In the genomic region with DNA sequence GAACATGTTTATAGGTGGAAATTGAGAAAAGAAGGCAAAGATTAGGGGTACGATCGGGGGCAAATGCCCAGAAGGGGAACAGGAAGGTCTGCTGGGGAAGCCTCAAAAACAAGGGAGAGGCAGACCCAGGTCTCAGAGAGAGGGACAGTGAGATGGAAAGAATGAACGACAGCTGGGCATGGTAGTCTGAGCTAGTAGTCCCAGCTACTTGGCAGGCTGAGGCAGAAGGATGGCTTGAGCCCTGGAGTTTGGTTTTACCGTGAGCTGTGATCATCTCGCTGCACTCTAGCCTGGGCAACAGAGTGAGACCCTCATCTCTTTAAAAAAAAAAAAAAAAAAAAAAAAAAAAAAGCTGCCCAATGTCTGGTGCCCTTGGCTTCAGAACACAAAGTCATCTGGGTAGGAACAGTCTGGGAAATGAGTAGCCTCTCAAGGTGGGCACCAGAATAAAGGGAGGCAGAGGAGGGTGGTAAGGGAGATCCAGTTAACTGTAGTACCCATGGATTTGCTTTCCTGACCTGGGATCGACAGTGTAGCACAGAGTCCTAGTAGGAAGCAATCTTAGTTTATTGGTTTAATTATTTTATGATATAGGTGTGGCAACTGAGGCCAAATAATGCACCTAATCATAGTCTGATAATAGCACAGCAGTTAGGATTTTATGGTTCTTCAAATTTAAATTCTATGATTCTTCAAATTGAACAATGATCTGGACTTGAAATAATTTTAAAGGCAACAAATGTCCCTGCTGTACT, we compare ENCODE assay signal across 1 cellular context.
TF ChIP-seq lines count a peak whose summit lies in the region.

No MANE protein-coding gene starts in this region.

TF ChIP-seq in HEK293, 187 proteins besides CTCF, POLR2A, EP300 and RAD21 (continued from another document):
- no peak for TF ChIP-seq SP7 (tag by site-specific recombination; IDR thresholded peaks at IDR 0.05)
- no peak for TF ChIP-seq ZBTB6 (tag by site-specific recombination; IDR thresholded peaks at IDR 0.05)
- TF ChIP-seq, protein P1, sequence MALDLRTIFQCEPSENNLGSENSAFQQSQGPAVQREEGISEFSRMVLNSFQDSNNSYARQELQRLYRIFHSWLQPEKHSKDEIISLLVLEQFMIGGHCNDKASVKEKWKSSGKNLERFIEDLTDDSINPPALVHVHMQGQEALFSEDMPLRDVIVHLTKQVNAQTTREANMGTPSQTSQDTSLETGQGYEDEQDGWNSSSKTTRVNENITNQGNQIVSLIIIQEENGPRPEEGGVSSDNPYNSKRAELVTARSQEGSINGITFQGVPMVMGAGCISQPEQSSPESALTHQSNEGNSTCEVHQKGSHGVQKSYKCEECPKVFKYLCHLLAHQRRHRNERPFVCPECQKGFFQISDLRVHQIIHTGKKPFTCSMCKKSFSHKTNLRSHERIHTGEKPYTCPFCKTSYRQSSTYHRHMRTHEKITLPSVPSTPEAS (tag by site-specific recombination; IDR thresholded peaks at IDR 0.05), result no peak
- TF ChIP-seq KLF1 (tag by site-specific recombination; IDR thresholded peaks at IDR 0.05), result no peak
- TF ChIP-seq ZNF121 (tag by site-specific recombination; IDR thresholded peaks at IDR 0.05), result peak; percentile 51; the same call in 1 of the 2 replicates
